In genomic region chr6:4510906-4511625, GRCh38 we compare ENCODE assay signal across 17 cellular contexts.
A peak's percentile ranks its signal among the peaks of the same experiment; 100 is the strongest.
DNase-seq lines count a peak whose midpoint lies in the region; FAIRE-seq and TF ChIP-seq lines count a peak whose summit lies in the region.
"Had no signal": no experiment of that assay in that cellular context is flagged by ENCODE, and none has a peak within 500 bp of the region (broad histone marks: within the 10 kb centered on the region; RNA-seq: fewer than 3 reads in every experiment).

No MANE protein-coding gene starts in this region.

- no peak overlapping the region for H4K8ac ChIP-seq in neuronal stem cell (ENCODE audit: low read depth, low read length)

- peak overlapping the region; percentile 49 for H2AK5ac ChIP-seq in neuronal stem cell (ENCODE audit: low read depth, low read length)

- no peak overlapping the region for H4K91ac ChIP-seq in neuronal stem cell (ENCODE audit: low read depth, low read length, poor library complexity)

- H3K27ac Mint-ChIP-seq in activated naive CD4-positive, alpha-beta T cell treated with anti-CD3 and anti-CD28 coated beads for 36 hours = peak overlapping the region; percentile 23
- H3K27ac Mint-ChIP-seq: CD8-positive, alpha-beta memory T cell had no signal

- no peak for DNase-seq in activated naive CD4-positive, alpha-beta T cell treated with anti-CD3 and anti-CD28 coated beads for 36 hours
- no peak for DNase-seq in activated naive CD4-positive, alpha-beta T cell treated with anti-CD3 and anti-CD28 coated beads, Interleukin-2, amount 50 U/mL, for 16 hours
- DNase-seq in bronchial epithelial cell (ENCODE audit: low read depth) (no peak), neuronal stem cell (ENCODE audit: low spot score) (no peak), germinal center (ENCODE audit: low spot score) (no peak), OCI-M2 (lab: John Stamatoyannopoulos, UW; ENCODE audit: unreplicated experiment) (no peak), D721Med (ENCODE audit: insufficient read length, low spot score) (no peak), cerebellum (ENCODE audit: low spot score) (no peak)
- DNase-seq: 8988T; AML-193; Caco-2; CD8-positive, alpha-beta memory T cell; DMS53; GM23248; H7 had no signal

- peak overlapping the region; percentile 19 for H3K18ac ChIP-seq in neuronal stem cell (ENCODE audit: low read length)

- H3K9me3 ChIP-seq in neuronal stem cell (replicated peaks in 1 of 2; ENCODE audit: control insufficient read depth in 2 of 2, insufficient read depth in 1 of 2, low read depth in 1 of 2, low read length in 2 of 2) = no peaks in the 10 kb centered on the region
- H3K9me3 ChIP-seq: BLaER1, Caco-2 had no signal

- CTCF ChIA-PET in activated naive CD4-positive, alpha-beta T cell treated with anti-CD3 and anti-CD28 coated beads for 36 hours (lab: Charles Lee) = no interaction called here

- H3K23ac ChIP-seq in neuronal stem cell (ENCODE audit: low read depth, low read length, poor library complexity) = peak overlapping the region; percentile 68

- no peak overlapping the region for H3K9ac ChIP-seq in neuronal stem cell (ENCODE audit: low read depth, low read length, poor library complexity)
- H3K9ac ChIP-seq: BLaER1, GM23248 had no signal

- H3K27ac ChIP-seq in neuronal stem cell (replicated peaks; ENCODE audit: low read length) = no peak overlapping the region
- H3K27ac ChIP-seq: BLaER1, GM23248 had no signal

- intact Hi-C loops in activated naive CD4-positive, alpha-beta T cell treated with anti-CD3 and anti-CD28 coated beads for 36 hours (cut with micrococcal nuclease) = no loop called here

- peaks cover 6% of the 10 kb centered on the region for H3K27me3 Mint-ChIP-seq in activated naive CD4-positive, alpha-beta T cell treated with anti-CD3 and anti-CD28 coated beads for 36 hours (ENCODE audit: low read depth)

- no peaks in the 10 kb centered on the region for H3K4me1 Mint-ChIP-seq in activated naive CD4-positive, alpha-beta T cell treated with anti-CD3 and anti-CD28 coated beads for 36 hours (ENCODE audit: low read depth)
- H3K4me1 Mint-ChIP-seq: CD8-positive, alpha-beta memory T cell had no signal

- H3K36me3 ChIP-seq in bronchial epithelial cell (ENCODE audit: control insufficient read depth, insufficient read depth, low read length) (no peaks in the 10 kb centered on the region), neuronal stem cell (replicated peaks in 1 of 2; ENCODE audit: control insufficient read depth in 2 of 2, insufficient read depth in 2 of 2, low read length in 2 of 2) (no peaks in the 10 kb centered on the region)
- H3K36me3 ChIP-seq: BLaER1 had no signal

- H3K9me3 Mint-ChIP-seq in activated naive CD4-positive, alpha-beta T cell treated with anti-CD3 and anti-CD28 coated beads for 36 hours = no peaks in the 10 kb centered on the region

- H3K36me3 Mint-ChIP-seq in activated naive CD4-positive, alpha-beta T cell treated with anti-CD3 and anti-CD28 coated beads for 36 hours (ENCODE audit: low read depth) = no peaks in the 10 kb centered on the region
- H3K36me3 Mint-ChIP-seq: CD8-positive, alpha-beta memory T cell had no signal

- FAIRE-seq in bronchial epithelial cell (lab: Jason Lieb, UNC) (peak; percentile 80), D721Med (lab: Jason Lieb, UNC) (no peak)
- FAIRE-seq: GM18507 had no signal

- no peak overlapping the region for H3K4ac ChIP-seq in neuronal stem cell (ENCODE audit: low read length)

- no peak for TF ChIP-seq CTCF in bronchial epithelial cell (IDR thresholded peaks at IDR 0.05; ENCODE audit: insufficient read depth, low read length, severe bottlenecking)
- no peak for TF ChIP-seq CTCF in D721Med (IDR thresholded peaks at IDR 0.05; ENCODE audit: insufficient read depth, missing control alignments)

- WGBS in neuronal stem cell (ENCODE audit: extremely low coverage in 2 of 2, insufficient read length in 2 of 2, insufficient replicate concordance in 1 of 2), 2 donors = no CpG with 5 or more reads among the region's 15 CpGs

- no peak overlapping the region for H2BK120ac ChIP-seq in neuronal stem cell (ENCODE audit: low read depth, low read length)

- H3K79me1 ChIP-seq in neuronal stem cell (ENCODE audit: low read depth, low read length) = no peaks in the 10 kb centered on the region

- no peaks in the 10 kb centered on the region for H3K4me1 ChIP-seq in neuronal stem cell (ENCODE audit: control insufficient read depth in 2 of 2, insufficient read depth in 1 of 2, low read depth in 1 of 2, low read length in 2 of 2)
- H3K4me1 ChIP-seq: BLaER1, Caco-2 had no signal

- no peak overlapping the region for H2BK15ac ChIP-seq in neuronal stem cell (ENCODE audit: low read length)

- no peak overlapping the region for H3K4me3 ChIP-seq in bronchial epithelial cell (ENCODE audit: low read depth, low read length)
- H3K4me3 ChIP-seq in neuronal stem cell (ENCODE audit: low read length in 2 of 2) = no peak overlapping the region
- H3K4me3 ChIP-seq: BLaER1, GM23248 had no signal

- H3K4me3 Mint-ChIP-seq in activated naive CD4-positive, alpha-beta T cell treated with anti-CD3 and anti-CD28 coated beads for 36 hours = no peak overlapping the region
- H3K4me3 Mint-ChIP-seq: CD8-positive, alpha-beta memory T cell had no signal

- no peak overlapping the region for H2BK5ac ChIP-seq in neuronal stem cell (ENCODE audit: low read length)

- H3K27me3 ChIP-seq in bronchial epithelial cell (ENCODE audit: control insufficient read depth, insufficient read depth, low read length) (peaks cover 3% of the 10 kb centered on the region), neuronal stem cell (ENCODE audit: control insufficient read depth in 3 of 3, insufficient read depth in 3 of 3, low read depth in 1 of 3, low read length in 3 of 3) (no peaks in the 10 kb centered on the region)
- H3K27me3 ChIP-seq: BLaER1 had no signal

- H3K14ac ChIP-seq in neuronal stem cell (ENCODE audit: low read length) = peak overlapping the region; percentile 85

- no peak overlapping the region for H2BK12ac ChIP-seq in neuronal stem cell (ENCODE audit: low read length)

- no peak overlapping the region for H3K4me2 ChIP-seq in neuronal stem cell (ENCODE audit: insufficient read depth, low read length, poor library complexity, severe bottlenecking)
- H3K4me2 ChIP-seq: BLaER1 had no signal

- no peak overlapping the region for H2AFZ ChIP-seq in neuronal stem cell (ENCODE audit: low read length)
- H2AFZ ChIP-seq: GM23248 had no signal
